In the genomic region with DNA sequence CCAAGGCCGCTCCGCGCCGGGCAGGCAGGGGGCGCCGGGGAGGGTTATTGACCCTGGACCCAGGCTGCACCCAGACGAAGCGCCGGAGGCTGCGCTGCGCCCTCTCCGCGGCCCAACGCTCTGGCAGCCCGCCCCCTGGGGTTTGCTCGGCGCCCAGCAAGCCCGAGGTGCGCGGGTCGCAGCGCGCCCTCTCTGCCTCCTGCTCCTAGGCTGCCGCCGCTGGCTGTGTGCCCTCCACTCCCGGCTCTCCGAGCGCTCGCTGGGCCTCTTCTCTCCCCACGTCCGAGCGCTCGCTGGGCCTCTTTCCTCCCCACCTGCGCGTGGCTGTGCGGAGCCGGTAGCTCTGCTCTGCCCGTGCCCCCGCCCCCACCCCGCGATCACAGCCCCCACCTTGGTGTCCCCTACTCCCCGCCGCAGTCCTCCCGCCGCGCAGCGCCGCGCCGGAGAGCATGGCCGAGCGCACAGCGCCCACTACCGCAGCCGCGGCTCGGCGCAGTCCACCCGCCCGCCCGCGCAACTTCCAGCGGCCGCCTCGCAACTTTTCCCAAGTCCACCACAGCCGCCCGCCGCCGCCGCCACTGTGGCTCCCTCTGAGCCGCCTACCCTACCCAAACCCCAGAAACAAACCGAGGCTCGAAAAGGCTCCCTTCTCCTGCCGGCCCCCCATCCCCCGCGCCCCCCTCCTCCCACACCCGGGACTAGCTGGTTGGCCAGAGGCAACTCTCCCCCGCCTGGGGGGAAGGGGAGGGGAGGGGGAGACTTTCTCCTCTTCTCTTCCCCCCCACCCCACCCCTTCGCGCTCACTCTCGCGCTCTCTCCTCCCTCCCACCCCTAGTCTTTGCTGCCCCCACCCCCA, we compare ENCODE assay signal across 8 cellular contexts. TPM values are rescaled to one million over a fixed set of nuclear protein-coding genes. Genes with fewer than 3 reads are reported as not detected.
DNase-seq lines count a peak whose midpoint lies in the region; ATAC-seq and TF ChIP-seq lines count a peak whose summit lies in the region.

No MANE protein-coding gene starts in this region.

- no peaks in the 10 kb centered on the region for H3K36me3 ChIP-seq in GM23338 (ENCODE audit: insufficient read depth)
- H3K36me3 ChIP-seq in Karpas-422 (ENCODE audit: insufficient read depth, low read length), result no peaks in the 10 kb centered on the region
- no peaks in the 10 kb centered on the region for H3K36me3 ChIP-seq in SJSA1
- no peaks in the 10 kb centered on the region for H3K36me3 ChIP-seq in colonic mucosa
- H3K36me3 ChIP-seq in left lung, result no peaks in the 10 kb centered on the region

- peaks cover 34% of the 10 kb centered on the region for H3F3A ChIP-seq in GM23338 (replicated peaks; ENCODE audit: low read depth)

- H3K9me3 ChIP-seq in Karpas-422 (ENCODE audit: low read length) (no peaks in the 10 kb centered on the region), SJSA1 (replicated peaks) (no peaks in the 10 kb centered on the region), colonic mucosa (no peaks in the 10 kb centered on the region), left lung (no peaks in the 10 kb centered on the region)

- peak overlapping the region; percentile 99 for H3K4me2 ChIP-seq in GM23338
- peak overlapping the region; percentile 66 for H3K4me2 ChIP-seq in Karpas-422 (ENCODE audit: low read depth, low read length, poor library complexity, severe bottlenecking)

- H3K27me3 Mint-ChIP-seq in GM23338 (ENCODE audit: insufficient read depth, low read depth, poor library complexity), result peaks cover 88% of the 10 kb centered on the region

- no peaks in the 10 kb centered on the region for H3K79me2 ChIP-seq in GM23338 (replicated peaks; ENCODE audit: insufficient read depth)
- H3K79me2 ChIP-seq in Karpas-422 (ENCODE audit: low read length), result no peaks in the 10 kb centered on the region

- H3K4me3 ChIP-seq in GM08714 (ENCODE audit: low read length), result peak overlapping the region; percentile 54; the same call in 1 of the 2 replicates
- H3K4me3 ChIP-seq in GM23338, result peak overlapping the region; percentile 61
- peak overlapping the region; percentile 55 for H3K4me3 ChIP-seq in Karpas-422 (ENCODE audit: low read length)
- peak overlapping the region; percentile 37 for H3K4me3 ChIP-seq in SJSA1
- peak overlapping the region; percentile 58 for H3K4me3 ChIP-seq in colonic mucosa
- H3K4me3 ChIP-seq in left lung, result peak overlapping the region; percentile 60 to 61

- peak; percentile 67 for ATAC-seq in GM23338
- ATAC-seq in left lung, result peak; percentile 67
- peak; percentile 74 for ATAC-seq in stimulated activated effector memory CD8-positive, alpha-beta T cell treated with anti-CD3 and anti-CD28 coated beads, Interleukin-12 subunit alpha, Interleukin-12 subunit beta, amount 100 ng/mL, for 72 hours
- ATAC-seq in GM18858 (IDR thresholded peaks at IDR 0.05; ENCODE audit: unreplicated experiment), result no peak

- H3K4me1 ChIP-seq in GM23338 (ENCODE audit: insufficient read depth) (peaks cover 73% of the 10 kb centered on the region), Karpas-422 (ENCODE audit: low read length) (peaks cover 27% of the 10 kb centered on the region), SJSA1 (replicated peaks) (peaks cover 15% of the 10 kb centered on the region), colonic mucosa (no peaks in the 10 kb centered on the region), left lung (peaks cover 5 to 46% of the 10 kb centered on the region in 2 donors)

- H3K9me3 Mint-ChIP-seq in GM23338, result peaks cover 2% of the 10 kb centered on the region; the same call in 2 of the 3 replicates
- no peaks in the 10 kb centered on the region for H3K9me3 Mint-ChIP-seq in stimulated activated effector memory CD8-positive, alpha-beta T cell treated with anti-CD3 and anti-CD28 coated beads, Interleukin-12 subunit alpha, Interleukin-12 subunit beta, amount 100 ng/mL, for 72 hours

- peak overlapping the region; percentile 83 for H3K4me3 Mint-ChIP-seq in GM23338
- H3K4me3 Mint-ChIP-seq in stimulated activated effector memory CD8-positive, alpha-beta T cell treated with anti-CD3 and anti-CD28 coated beads, Interleukin-12 subunit alpha, Interleukin-12 subunit beta, amount 100 ng/mL, for 72 hours, result peak overlapping the region; percentile 88

- TF ChIP-seq CTCF in GM23338 (conservative IDR thresholded peaks at IDR 0.05; ENCODE audit: low read depth in 2 of 2), result peak; percentile 15 to 63; a peak in 3 of 4 replicates
- peak; percentile 38 for TF ChIP-seq CTCF in colonic mucosa (IDR thresholded peaks at IDR 0.05)
- peak; percentile 41 to 47 for TF ChIP-seq CTCF in left lung (IDR thresholded peaks at IDR 0.05)

- H3K9me2 ChIP-seq in GM23338 (ENCODE audit: insufficient read depth) (no peaks in the 10 kb centered on the region), Karpas-422 (replicated peaks; ENCODE audit: insufficient read depth, low read length) (no peaks in the 10 kb centered on the region)

- H2AFZ ChIP-seq in GM23338 (peak overlapping the region; percentile 96; the same call in 1 of the 2 replicates), Karpas-422 (ENCODE audit: low read length) (no peak overlapping the region)

- intact Hi-C loops in colonic mucosa (cut with DNase I) (loop anchor here (2.0 to 10.0 kb wide), 5 partner anchors 100 to 798 kb away; no protein-coding TSS in a partner anchor), left lung (cut with DNase I) (loop anchor here in 1 of 2 donors (10.0 kb wide), 1 partner anchor 518 kb away; no protein-coding TSS in a partner anchor)

- H3K9ac ChIP-seq in Karpas-422 (ENCODE audit: low read length) (no peak overlapping the region), colonic mucosa (ENCODE audit: low read depth in 2 of 2, low read length in 2 of 2) (peak overlapping the region; percentile 83 to 84)

- H3K27me3 ChIP-seq in GM23338 (ENCODE audit: insufficient read depth) (peaks cover 86% of the 10 kb centered on the region), Karpas-422 (ENCODE audit: low read length) (no peaks in the 10 kb centered on the region), SJSA1 (replicated peaks) (peaks cover 60% of the 10 kb centered on the region), colonic mucosa (peaks cover 29% of the 10 kb centered on the region), left lung (peaks cover 60 to 100% of the 10 kb centered on the region in 2 donors)

- no peak overlapping the region for H3K27ac Mint-ChIP-seq in GM23338
- H3K27ac Mint-ChIP-seq in stimulated activated effector memory CD8-positive, alpha-beta T cell treated with anti-CD3 and anti-CD28 coated beads, Interleukin-12 subunit alpha, Interleukin-12 subunit beta, amount 100 ng/mL, for 72 hours, result no peak overlapping the region

- 0 out of 2 replicates have a peak, but pooled peaks cover 4% of the 10 kb centered on the region for H4K20me1 ChIP-seq in GM23338 (replicated peaks; ENCODE audit: insufficient read depth)
- no peaks in the 10 kb centered on the region for H4K20me1 ChIP-seq in Karpas-422 (ENCODE audit: insufficient read depth, low read depth, low read length)

- H3K27ac ChIP-seq in GM23338 (ENCODE audit: low read depth) (no peak overlapping the region), Karpas-422 (ENCODE audit: low read length) (no peak overlapping the region), SJSA1 (no peak overlapping the region), colonic mucosa (peak overlapping the region; percentile 85), left lung (peak overlapping the region; percentile 88 to 90)

- peaks cover 71% of the 10 kb centered on the region for H3K4me1 Mint-ChIP-seq in GM23338
- peaks cover 53% of the 10 kb centered on the region for H3K4me1 Mint-ChIP-seq in stimulated activated effector memory CD8-positive, alpha-beta T cell treated with anti-CD3 and anti-CD28 coated beads, Interleukin-12 subunit alpha, Interleukin-12 subunit beta, amount 100 ng/mL, for 72 hours

- no peaks in the 10 kb centered on the region for H3K36me3 Mint-ChIP-seq in GM23338 (ENCODE audit: low read depth)
- no peaks in the 10 kb centered on the region for H3K36me3 Mint-ChIP-seq in stimulated activated effector memory CD8-positive, alpha-beta T cell treated with anti-CD3 and anti-CD28 coated beads, Interleukin-12 subunit alpha, Interleukin-12 subunit beta, amount 100 ng/mL, for 72 hours

- peak; percentile 90 for DNase-seq in GM23338 (ENCODE audit: low spot score)
- DNase-seq in Karpas-422, result peak; percentile 59
- DNase-seq in SJSA1 (ENCODE audit: low read depth in 1 of 2, low spot score in 2 of 2), result peak; percentile 46 to 63
- DNase-seq in colonic mucosa, result peak; percentile 71
- DNase-seq in left lung, result peak; percentile 85 to 89
- peak in 1 of 2 donors; percentile 70 for DNase-seq in stimulated activated effector memory CD8-positive, alpha-beta T cell treated with anti-CD3 and anti-CD28 coated beads, Interleukin-12 subunit alpha, Interleukin-12 subunit beta, amount 100 ng/mL, for 72 hours (ENCODE audit: low spot score in 2 of 2)

TF ChIP-seq in GM23338, 12 proteins besides CTCF, POLR2A, EP300 and RAD21:
- TF ChIP-seq, protein P1, sequence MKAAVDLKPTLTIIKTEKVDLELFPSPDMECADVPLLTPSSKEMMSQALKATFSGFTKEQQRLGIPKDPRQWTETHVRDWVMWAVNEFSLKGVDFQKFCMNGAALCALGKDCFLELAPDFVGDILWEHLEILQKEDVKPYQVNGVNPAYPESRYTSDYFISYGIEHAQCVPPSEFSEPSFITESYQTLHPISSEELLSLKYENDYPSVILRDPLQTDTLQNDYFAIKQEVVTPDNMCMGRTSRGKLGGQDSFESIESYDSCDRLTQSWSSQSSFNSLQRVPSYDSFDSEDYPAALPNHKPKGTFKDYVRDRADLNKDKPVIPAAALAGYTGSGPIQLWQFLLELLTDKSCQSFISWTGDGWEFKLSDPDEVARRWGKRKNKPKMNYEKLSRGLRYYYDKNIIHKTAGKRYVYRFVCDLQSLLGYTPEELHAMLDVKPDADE (IDR thresholded peaks at IDR 0.05), result no peak
- TF ChIP-seq CREB1 (CRISPR knock-in tag; IDR thresholded peaks at IDR 0.05; ENCODE audit: low read depth), result 0 out of 2 replicates have a peak, but pooled peaks have one; percentile 12

RNA-seq across cellular contexts. Expression of gene MECOM, which starts 1.1 kb away (rescaled TPM):
- total RNA-seq in GM23338 (2014; rRNA removed; shearing (Covaris generic)), result 1.1 and 2.7 TPM in 2 replicates
- 0.14 and 0.15 TPM in 2 replicates for polyA plus RNA-seq in GM23338 (2016; fragmentation: Nextera tagmentation; extraction: Ambion mirVana)
- not detected in 2 replicates for total RNA-seq in Karpas-422 (2014; rRNA removed; shearing (Covaris generic); ENCODE audit: low replicate concordance)
- total RNA-seq in SJSA1 (2014; rRNA removed; shearing (Covaris generic)), result 9.0 and 17.2 TPM in 2 replicates
- total RNA-seq in colonic mucosa, result 10 to 100 TPM; 81.0 to 88.1 TPM
- 10 to 100 TPM; 65.1 to 95.7 TPM for total RNA-seq in left lung

Comparison
In these comparisons a context has a peak if more than half of its experiments do, and no peak if none do; other contexts are left out.
1. H3K27ac ChIP-seq: peak in colonic mucosa (single experiment) and left lung (2 of 2); none in GM23338 (single experiment), Karpas-422 (single experiment) and SJSA1 (single experiment).
2. Peak in every context shown above with its lines, with median percentiles within 50 percentile points of each other: H3K4me3 ChIP-seq and CTCF ChIP-seq.